In the genomic region with DNA sequence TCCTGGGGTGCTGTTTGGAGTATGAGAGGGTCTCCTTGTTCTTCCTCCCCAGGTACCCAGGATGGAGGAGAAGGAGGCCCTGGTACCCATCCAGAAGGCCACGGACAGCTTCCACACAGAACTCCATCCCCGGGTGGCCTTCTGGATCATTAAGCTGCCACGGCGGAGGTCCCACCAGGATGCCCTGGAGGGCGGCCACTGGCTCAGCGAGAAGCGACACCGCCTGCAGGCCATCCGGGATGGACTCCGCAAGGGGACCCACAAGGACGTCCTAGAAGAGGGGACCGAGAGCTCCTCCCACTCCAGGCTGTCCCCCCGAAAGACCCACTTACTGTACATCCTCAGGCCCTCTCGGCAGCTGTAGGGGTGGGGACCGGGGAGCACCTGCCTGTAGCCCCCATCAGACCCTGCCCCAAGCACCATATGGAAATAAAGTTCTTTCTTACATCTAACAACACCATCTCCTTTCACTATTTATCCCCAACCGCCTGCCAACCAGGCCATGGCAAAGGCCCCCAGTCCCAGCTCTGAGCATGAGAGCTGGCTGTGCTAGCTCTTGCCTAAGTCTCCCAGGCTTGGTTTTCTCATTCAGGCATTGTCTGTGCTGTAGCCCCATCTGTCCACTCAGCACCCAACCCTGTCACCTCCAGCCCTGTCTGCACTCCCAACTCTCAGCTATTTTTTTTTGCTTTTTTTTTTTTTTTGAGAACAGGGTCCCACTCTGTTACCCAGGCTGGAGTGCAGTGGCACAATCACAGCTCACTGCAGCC, we compare ENCODE assay signal across 16 cellular contexts. TPM values are rescaled to one million over a fixed set of nuclear protein-coding genes. Genes with fewer than 3 reads are reported as not detected.
DNase-seq lines count a peak whose midpoint lies in the region; ATAC-seq and TF ChIP-seq lines count a peak whose summit lies in the region.
"Had no signal": no experiment of that assay in that cellular context is flagged by ENCODE, and none has a peak within 500 bp of the region (broad histone marks: within the 10 kb centered on the region; RNA-seq: fewer than 3 reads in every experiment).

No MANE protein-coding gene starts in this region.

- H3K4me2 ChIP-seq in Karpas-422 (ENCODE audit: low read depth, low read length, poor library complexity, severe bottlenecking) (peak overlapping the region; percentile 77), osteoblast (ENCODE audit: insufficient read depth, low read length) (no peak overlapping the region)

- H3K36me3 ChIP-seq in Karpas-422 (ENCODE audit: insufficient read depth, low read length) (peaks cover under 1% of the 10 kb centered on the region; the same call in 1 of the 2 replicates), osteoblast (ENCODE audit: insufficient read depth, low read length) (no peaks in the 10 kb centered on the region), upper lobe of right lung (no peaks in the 10 kb centered on the region), esophagus squamous epithelium (no peaks in the 10 kb centered on the region)
- H3K36me3 ChIP-seq: BE2C had no signal

- H3K27ac ChIP-seq in Karpas-422 (ENCODE audit: low read length) (peak overlapping the region; percentile 88), osteoblast (ENCODE audit: low read depth, low read length) (no peak overlapping the region), upper lobe of right lung (no peak overlapping the region), esophagus squamous epithelium (no peak overlapping the region)
- H3K27ac ChIP-seq: HL-60 had no signal

- intact Hi-C loops in upper lobe of right lung (cut with DNase I), result no loop called here
- intact Hi-C loops in esophagus squamous epithelium (cut with DNase I), result no loop called here

- no peak for TF ChIP-seq POLR2A in esophagus squamous epithelium (IDR thresholded peaks at IDR 0.05)

- peaks cover 57% of the 10 kb centered on the region for H3K4me1 ChIP-seq in Karpas-422 (ENCODE audit: low read length)
- H3K4me1 ChIP-seq in osteoblast (ENCODE audit: insufficient read depth, low read length), result no peaks in the 10 kb centered on the region
- H3K4me1 ChIP-seq in upper lobe of right lung, result no peaks in the 10 kb centered on the region
- no peaks in the 10 kb centered on the region for H3K4me1 ChIP-seq in esophagus squamous epithelium
- H3K4me1 ChIP-seq: BE2C, Caco-2 had no signal

- H3K4me3 ChIP-seq in Karpas-422 (ENCODE audit: low read length) (no peak overlapping the region; the same call in 1 of the 2 replicates), osteoblast (ENCODE audit: insufficient read depth, low read length) (no peak overlapping the region), upper lobe of right lung (no peak overlapping the region), esophagus squamous epithelium (no peak overlapping the region)

- H3K9me3 ChIP-seq in Karpas-422 (ENCODE audit: low read length), result peaks cover 5% of the 10 kb centered on the region
- H3K9me3 ChIP-seq in osteoblast (ENCODE audit: low read depth, low read length), result peaks cover 2% of the 10 kb centered on the region
- no peaks in the 10 kb centered on the region for H3K9me3 ChIP-seq in upper lobe of right lung
- peaks cover 0 to 13% (median 3%) of the 10 kb centered on the region in 3 donors for H3K9me3 ChIP-seq in esophagus squamous epithelium
- H3K9me3 ChIP-seq: BE2C had no signal

- DNase-seq in AG20443 (ENCODE audit: low spot score), result peak; percentile 6
- peak; percentile 62 for DNase-seq in Karpas-422
- peak; percentile 74 for DNase-seq in osteoblast (ENCODE audit: insufficient read length, low spot score, missing footprints)
- no peak for DNase-seq in upper lobe of right lung
- no peak for DNase-seq in esophagus squamous epithelium (lab: John Stamatoyannopoulos, UW)
- no peak for DNase-seq in dermis blood vessel endothelial cell
- DNase-seq in activated CD4-positive, alpha-beta T cell treated with anti-CD3 and anti-CD28 coated beads, Interleukin-2, amount 50 U/mL, for 4 hours, result no peak
- DNase-seq: BE2C; Caco-2; CD8-positive, alpha-beta memory T cell; GF-D8; HCEC 1CT; HFFc6 had no signal

- no peak overlapping the region for H2AFZ ChIP-seq in Karpas-422 (ENCODE audit: low read length)
- no peak overlapping the region for H2AFZ ChIP-seq in osteoblast (ENCODE audit: low read length)

- H3K79me2 ChIP-seq in Karpas-422 (ENCODE audit: low read length), result no peaks in the 10 kb centered on the region
- H3K79me2 ChIP-seq in osteoblast (ENCODE audit: insufficient read depth, low read length), result no peaks in the 10 kb centered on the region

- no peaks in the 10 kb centered on the region for H3K9me2 ChIP-seq in Karpas-422 (replicated peaks; ENCODE audit: insufficient read depth, low read length)

- TF ChIP-seq CTCF in osteoblast (IDR thresholded peaks at IDR 0.05; ENCODE audit: extremely low read depth, low read depth, low read length) (no peak), upper lobe of right lung (IDR thresholded peaks at IDR 0.05) (no peak), esophagus squamous epithelium (IDR thresholded peaks at IDR 0.05) (no peak)

- peak; percentile 25 for ATAC-seq in upper lobe of right lung

- H3K27me3 ChIP-seq in Karpas-422 (ENCODE audit: low read length) (peaks cover 3% of the 10 kb centered on the region; the same call in 1 of the 2 replicates), osteoblast (ENCODE audit: insufficient read depth, low read length) (no peaks in the 10 kb centered on the region), upper lobe of right lung (no peaks in the 10 kb centered on the region), esophagus squamous epithelium (no peaks in the 10 kb centered on the region)

- 84 to 93% methylated on average over 4 to 7 of the region's 16 CpGs for WGBS in esophagus squamous epithelium, 2 donors

- peak overlapping the region; percentile 49 for H3K9ac ChIP-seq in Karpas-422 (ENCODE audit: low read length)

- no peaks in the 10 kb centered on the region for H4K20me1 ChIP-seq in Karpas-422 (ENCODE audit: insufficient read depth, low read depth, low read length)
- H4K20me1 ChIP-seq in osteoblast (ENCODE audit: insufficient read depth, low read length), result no peaks in the 10 kb centered on the region

RNA-seq across cellular contexts. Expression of gene DKKL1, which starts 11.2 kb away (rescaled TPM):
- total RNA-seq in Karpas-422 (2014; rRNA removed; shearing (Covaris generic); ENCODE audit: low replicate concordance), result 1.2 TPM in 1 of 2 replicates, not detected in the other
- total RNA-seq in osteoblast (0.36 TPM in 1 of 2 replicates, not detected in the other), upper lobe of right lung (not detected), esophagus squamous epithelium (not detected), dermis blood vessel endothelial cell (0.33 TPM in 1 of 2 replicates, not detected in the other)
- total RNA-seq: Caco-2; CD8-positive, alpha-beta memory T cell; HFFc6 had no signal

RNA-seq across cellular contexts. Expression of gene TEAD2, which starts 12.6 kb away (rescaled TPM):
- total RNA-seq in Karpas-422 (2014; rRNA removed; shearing (Covaris generic); ENCODE audit: low replicate concordance), result 2.9 and 5.5 TPM in 2 replicates
- 40.1 and 41.3 TPM in 2 replicates for total RNA-seq in osteoblast
- 36.4 TPM for total RNA-seq in upper lobe of right lung
- 10 to 100 TPM in 2 of 4 donors, 1 to 10 TPM in 2; 3.8 to 12.4 (median 8.2) TPM for total RNA-seq in esophagus squamous epithelium
- total RNA-seq in dermis blood vessel endothelial cell, result 74.7 and 101 TPM in 2 replicates
- total RNA-seq: CD8-positive, alpha-beta memory T cell had no signal

RNA-seq across cellular contexts. Expression of gene KASH5, which starts 13.2 kb away (rescaled TPM):
- total RNA-seq in Karpas-422 (2014; rRNA removed; shearing (Covaris generic); ENCODE audit: low replicate concordance), result 0.52 and 0.65 TPM in 2 replicates
- total RNA-seq in osteoblast, result not detected in 2 replicates
- total RNA-seq in upper lobe of right lung, result 2.2 TPM
- not detected for total RNA-seq in esophagus squamous epithelium
- not detected in 2 replicates for total RNA-seq in dermis blood vessel endothelial cell
- total RNA-seq: A172, HFFc6 had no signal

RNA-seq across cellular contexts. Expression of gene CD37, which starts 39.6 kb away (rescaled TPM):
- total RNA-seq in Karpas-422 (2014; rRNA removed; shearing (Covaris generic); ENCODE audit: low replicate concordance), result 975 and 1,210 TPM in 2 replicates
- total RNA-seq in osteoblast, result 0.36 TPM in 1 of 2 replicates, not detected in the other
- 101 TPM for total RNA-seq in upper lobe of right lung
- total RNA-seq in esophagus squamous epithelium, result 10 to 100 TPM in 1 of 4 donors, 1 to 10 TPM in 3; 3.1 to 21.4 (median 5.3) TPM
- not detected in 2 replicates for total RNA-seq in dermis blood vessel endothelial cell
- total RNA-seq: A172, Caco-2, H1, HFFc6 had no signal

RNA-seq across cellular contexts. Expression of gene PTH2, which starts 48.4 kb away (rescaled TPM):
- not detected in 2 replicates for total RNA-seq in Karpas-422 (2014; rRNA removed; shearing (Covaris generic); ENCODE audit: low replicate concordance)
- total RNA-seq in osteoblast (not detected in 2 replicates), upper lobe of right lung (not detected), esophagus squamous epithelium (not detected), dermis blood vessel endothelial cell (not detected in 2 replicates)
- total RNA-seq: A172; Caco-2; CD8-positive, alpha-beta memory T cell; H1; HFFc6 had no signal

Comparison
In these comparisons a context has a peak if more than half of its experiments do, and no peak if none do; other contexts are left out.
1. DNase-seq: peak in AG20443 (single experiment), Karpas-422 (single experiment) and osteoblast (single experiment); none in upper lobe of right lung (single experiment), esophagus squamous epithelium (single experiment), dermis blood vessel endothelial cell (single experiment) and activated CD4-positive, alpha-beta T cell treated with anti-CD3 and anti-CD28 coated beads, Interleukin-2, amount 50 U/mL, for 4 hours (0 of 2).